Comparison of ENCODE assay signal across 8 cellular contexts in the genomic region with DNA sequence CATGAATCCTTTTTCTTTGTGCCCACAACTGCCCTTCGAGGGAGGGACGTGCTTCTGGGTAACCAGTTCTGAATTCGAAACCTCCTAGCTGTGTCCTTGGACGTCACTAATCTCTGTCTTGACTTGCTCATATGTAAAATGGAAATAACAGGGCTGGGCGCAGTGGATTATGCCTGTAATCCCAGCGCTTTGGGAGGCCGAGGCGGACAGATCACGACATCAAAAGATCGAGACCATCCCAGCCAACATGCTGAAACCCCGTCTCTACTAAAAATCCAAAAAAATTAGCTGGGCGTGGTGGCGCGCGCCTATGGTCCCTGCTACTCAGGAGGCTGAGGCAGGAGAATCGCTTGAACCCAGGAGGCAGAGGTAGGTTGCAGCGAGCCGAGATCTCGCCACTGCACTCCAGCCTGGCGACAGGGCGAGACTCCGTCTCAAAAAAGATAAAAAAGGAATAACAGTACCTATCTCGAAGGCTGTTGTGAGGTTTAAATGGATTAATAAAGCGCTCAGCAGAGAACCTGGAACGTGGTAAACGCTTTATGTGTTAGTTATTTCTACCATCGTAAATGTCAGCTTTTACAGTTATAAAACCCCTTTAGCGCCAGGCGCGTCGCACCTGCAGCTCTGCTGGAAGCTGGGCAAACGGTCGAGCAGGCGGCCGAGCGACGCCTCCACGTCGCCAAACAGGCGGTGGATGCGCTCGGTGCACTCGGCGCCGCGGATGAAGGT. TPM values are rescaled to one million over a fixed set of nuclear protein-coding genes. Genes with fewer than 3 reads are reported as not detected.
A peak's percentile ranks its signal among the peaks of the same experiment; 100 is the strongest.
DNase-seq lines count a peak whose midpoint lies in the region; TF ChIP-seq lines count a peak whose summit lies in the region.

No MANE protein-coding gene starts in this region.

- peaks cover 51% of the 10 kb centered on the region for H3K4me1 ChIP-seq in BLaER1
- no peaks in the 10 kb centered on the region for H3K4me1 ChIP-seq in NT2/D1 (ENCODE audit: insufficient read depth, insufficient read length)
- H3K4me1 ChIP-seq in neuron (ENCODE audit: insufficient read depth, low read length), result peaks cover 17% of the 10 kb centered on the region

- peak overlapping the region; percentile 90 for H3K9ac ChIP-seq in BLaER1
- H3K9ac ChIP-seq in NT2/D1 (ENCODE audit: insufficient read length, low read depth), result peak overlapping the region; percentile 99

- peak overlapping the region; percentile 98 for H3K4me3 Mint-ChIP-seq in endothelial cell (ENCODE audit: unreplicated experiment)

- TF ChIP-seq CTCF in endothelial cell (IDR thresholded peaks at IDR 0.05; ENCODE audit: unreplicated experiment), result no peak

- DNase-seq in NT2/D1 (ENCODE audit: low read depth, low spot score) (no peak), endothelial cell (ENCODE audit: low spot score) (no peak), KG1 (lab: John Stamatoyannopoulos, UW) (no peak), COLO668 (lab: John Stamatoyannopoulos, UW; ENCODE audit: unreplicated experiment) (no peak), OCI-M1 (lab: John Stamatoyannopoulos, UW) (no peak)
- no peak for DNase-seq in effector CD8-positive, alpha-beta T cell (lab: John Stamatoyannopoulos, UW)

- H3K27me3 ChIP-seq in BLaER1, result no peaks in the 10 kb centered on the region
- H3K27me3 ChIP-seq in NT2/D1 (ENCODE audit: insufficient read depth, insufficient read length), result no peaks in the 10 kb centered on the region
- H3K27me3 ChIP-seq in neuron (ENCODE audit: insufficient read depth, low read length), result no peaks in the 10 kb centered on the region

- H3K9me3 ChIP-seq in BLaER1 (no peaks in the 10 kb centered on the region), NT2/D1 (ENCODE audit: insufficient read depth, low read length) (no peaks in the 10 kb centered on the region), neuron (ENCODE audit: low read length) (no peaks in the 10 kb centered on the region)

- H3K9me3 Mint-ChIP-seq in endothelial cell (ENCODE audit: unreplicated experiment), result no peaks in the 10 kb centered on the region

- peak overlapping the region; percentile 86 for H3K4me3 ChIP-seq in BLaER1
- H3K4me3 ChIP-seq in NT2/D1 (ENCODE audit: insufficient read length, low read depth), result peak overlapping the region; percentile 99
- peak overlapping the region; percentile 80 for H3K4me3 ChIP-seq in neuron (ENCODE audit: low read length)

- H3K27me3 Mint-ChIP-seq in endothelial cell (ENCODE audit: unreplicated experiment), result peaks cover 7% of the 10 kb centered on the region

- peak overlapping the region; percentile 98 for H3K4me2 ChIP-seq in BLaER1

- H3K27ac Mint-ChIP-seq in endothelial cell (ENCODE audit: unreplicated experiment), result peak overlapping the region; percentile 87

- peak overlapping the region; percentile 98 for H3K27ac ChIP-seq in BLaER1

- peaks cover 32% of the 10 kb centered on the region for H3K4me1 Mint-ChIP-seq in endothelial cell (ENCODE audit: unreplicated experiment)

- H2AFZ ChIP-seq in neuron (ENCODE audit: low read depth, low read length), result peak overlapping the region; percentile 55

- H3K36me3 ChIP-seq in BLaER1 (peaks cover 67% of the 10 kb centered on the region), NT2/D1 (ENCODE audit: insufficient read depth, insufficient read length, low read length) (peaks cover 77% of the 10 kb centered on the region), neuron (ENCODE audit: insufficient read depth, low read length) (peaks cover 59% of the 10 kb centered on the region)

- peaks cover 49% of the 10 kb centered on the region for H3K36me3 Mint-ChIP-seq in endothelial cell (ENCODE audit: low read depth, unreplicated experiment)

- H4K20me1 ChIP-seq in BLaER1, result peaks cover 15% of the 10 kb centered on the region; the same call in 1 of the 2 replicates

RNA-seq across cellular contexts. Expression of a gene that starts 0.6 kb away (rescaled TPM):
- total RNA-seq in endothelial cell (ENCODE audit: unreplicated experiment), result 33.1 TPM

RNA-seq across cellular contexts. Expression of a gene that starts 0.8 kb away (rescaled TPM):
- 34.4 TPM for total RNA-seq in endothelial cell (ENCODE audit: unreplicated experiment)

RNA-seq across cellular contexts. Expression of a gene that starts 8.3 kb away (rescaled TPM):
- 11.4 TPM for total RNA-seq in endothelial cell (ENCODE audit: unreplicated experiment)

RNA-seq across cellular contexts. Expression of a gene that starts 12.9 kb away (rescaled TPM):
- total RNA-seq in endothelial cell (ENCODE audit: unreplicated experiment), result 1.2 TPM

RNA-seq across cellular contexts. Expression of a gene that starts 27.6 kb away (rescaled TPM):
- 36.3 TPM for total RNA-seq in endothelial cell (ENCODE audit: unreplicated experiment)
